In genomic region chr18:25826823-25827617, GRCh38 we compare ENCODE assay signal across 21 cellular contexts.
DNase-seq lines count a peak whose midpoint lies in the region; ATAC-seq and TF ChIP-seq lines count a peak whose summit lies in the region.
"Had no signal": no experiment of that assay in that cellular context is flagged by ENCODE, and none has a peak within 500 bp of the region (broad histone marks: within the 10 kb centered on the region; RNA-seq: fewer than 3 reads in every experiment).

No MANE protein-coding gene starts in this region.

- DNase-seq in DMS53 (lab: John Stamatoyannopoulos, UW) (peak; percentile 39), DMS53 treated with DMSO at 0.1 percent for 48 hours (lab: John Stamatoyannopoulos, UW; ENCODE audit: unreplicated experiment) (no peak), RWPE1 (ENCODE audit: low spot score) (peak; percentile 3), fibroblast of gingiva (ENCODE audit: low read depth) (peak; percentile 12), renal cortical epithelial cell (ENCODE audit: low read depth) (peak; percentile 6), NCI-H2081 treated with DMSO at 0.1 percent for 48 hours (lab: John Stamatoyannopoulos, UW) (no peak), SIG-M5 treated with dmso at 0.1 percent for 504 hours (lab: John Stamatoyannopoulos, UW; ENCODE audit: unreplicated experiment) (no peak)
- DNase-seq: activated CD4-positive, alpha-beta T cell treated with anti-CD3 and anti-CD28 coated beads, Interleukin-2, amount 10 ng/mL, durations not matched to agents 24 days and 14 days; activated CD8-positive, alpha-beta memory T cell treated with anti-CD3 and anti-CD28 coated beads, Interleukin-2, amount 50 U/mL, for 4 hours; activated naive CD4-positive, alpha-beta T cell; DMS 273 treated with DMSO at 0.1 percent for 48 hours; left ventricle myocardium inferior; NCI-H1694 treated with DMSO at 0.1 percent for 48 hours; stimulated activated CD4-positive, alpha-beta T cell treated with anti-CD3 and anti-CD28 coated beads, Interleukin-15, amount 100 ng/mL, for 24 hours; stimulated activated naive CD4-positive, alpha-beta T cell; tibial artery had no signal

- no peak for ATAC-seq in HG02852 (IDR thresholded peaks at IDR 0.05; ENCODE audit: unreplicated experiment)

- H3K27ac ChIP-seq in RWPE1, result no peak overlapping the region
- H3K27ac ChIP-seq: 22Rv1, ascending aorta, C4-2B, left ventricle myocardium inferior, prostate gland, tibial artery had no signal

- CTCF ChIA-PET in RWPE1 (lab: Yijun Ruan, JAX), result no interaction called here

- POLR2A ChIA-PET in RWPE1 (lab: Yijun Ruan, JAX; ENCODE audit: low non-redundant PET), result no interaction called here

- no peak for TF ChIP-seq CTCF in RWPE1 (conservative IDR thresholded peaks at IDR 0.05; ENCODE audit: low read depth)

Comparison
In these comparisons a context has a peak if more than half of its experiments do, and no peak if none do; other contexts are left out.
1. DNase-seq: peak in DMS53 (single experiment), RWPE1 (single experiment), fibroblast of gingiva (single experiment) and renal cortical epithelial cell (single experiment); none in DMS53 treated with DMSO at 0.1 percent for 48 hours (single experiment), NCI-H2081 treated with DMSO at 0.1 percent for 48 hours (single experiment) and SIG-M5 treated with dmso at 0.1 percent for 504 hours (single experiment).